In the genomic region with DNA sequence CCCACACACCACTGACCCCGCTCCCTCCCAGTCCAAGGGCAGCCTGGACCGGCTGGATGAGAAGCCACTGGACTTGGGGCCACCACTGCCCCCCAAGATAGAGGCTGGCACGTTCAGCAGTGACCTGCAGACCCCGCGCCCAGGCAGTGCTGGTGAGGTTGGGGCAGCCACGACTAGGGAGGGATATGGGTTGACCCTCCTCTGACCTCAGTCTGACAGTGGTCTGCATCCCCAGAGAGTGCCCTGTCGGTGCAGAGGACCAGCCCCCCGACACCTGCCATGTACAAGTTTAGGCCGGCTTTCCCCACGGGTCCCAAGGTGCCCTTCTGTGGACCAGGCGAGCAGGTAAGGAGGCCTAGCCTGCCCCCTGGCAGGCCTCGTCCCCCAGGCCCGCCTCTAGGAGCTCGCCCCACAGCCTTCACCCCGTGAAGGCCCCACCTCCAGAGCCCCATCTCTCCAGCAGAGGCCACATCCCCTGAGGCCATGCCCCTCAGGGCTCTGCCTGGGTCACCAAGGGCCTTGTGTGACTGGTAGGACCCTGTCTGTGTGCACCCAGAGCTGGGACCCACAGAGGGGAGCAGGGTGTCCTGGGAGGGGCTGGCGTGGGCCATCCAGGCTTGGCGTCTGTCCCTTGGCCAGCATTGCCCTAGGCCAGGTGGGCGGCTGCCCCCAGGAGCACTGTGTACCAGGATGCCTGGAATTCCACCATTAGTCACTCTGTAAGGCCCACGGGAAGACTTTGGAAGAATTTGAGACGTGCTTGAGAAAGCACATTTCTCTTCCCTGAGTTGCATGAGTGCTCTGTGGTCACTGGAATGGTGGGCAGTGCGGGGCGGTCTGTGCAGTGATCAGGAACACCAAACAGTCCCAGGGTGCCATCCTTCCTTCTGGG, we compare ENCODE assay signal across 22 cellular contexts. TPM values are rescaled to one million over a fixed set of nuclear protein-coding genes. Genes with fewer than 3 reads are reported as not detected.
DNase-seq lines count a peak whose midpoint lies in the region; ATAC-seq and TF ChIP-seq lines count a peak whose summit lies in the region.
"Had no signal": no experiment of that assay in that cellular context is flagged by ENCODE, and none has a peak within 500 bp of the region (broad histone marks: within the 10 kb centered on the region; RNA-seq: fewer than 3 reads in every experiment).

No MANE protein-coding gene starts in this region.

- peaks cover 35% of the 10 kb centered on the region for H3K4me1 Mint-ChIP-seq in chondrocyte (ENCODE audit: low read depth)
- peaks cover 0 to 15% of the 10 kb centered on the region in 2 donors for H3K4me1 Mint-ChIP-seq in natural killer cell treated with Interleukin-12 subunit alpha and Interleukin-12 subunit beta and Interleukin-15 and Interleukin-18, amount 100 ng/mL, for 72 hours (ENCODE audit: low read depth in 2 of 2)

- no peak overlapping the region for H2BK15ac ChIP-seq in neuronal stem cell (ENCODE audit: low read length)

- H3K9me3 Mint-ChIP-seq in chondrocyte (ENCODE audit: low read depth), result no peaks in the 10 kb centered on the region
- no peaks in the 10 kb centered on the region for H3K9me3 Mint-ChIP-seq in natural killer cell treated with Interleukin-12 subunit alpha and Interleukin-12 subunit beta and Interleukin-15 and Interleukin-18, amount 100 ng/mL, for 72 hours
- H3K9me3 Mint-ChIP-seq: activated naive CD8-positive, alpha-beta T cell treated with anti-CD3 and anti-CD28 coated beads, Interleukin-2, amount 50 U/mL, for 24 hours; activated T-cell treated with anti-CD3 and anti-CD28 coated beads, Interleukin-2, amount 50 U/mL, for 24 hours; CD8-positive, alpha-beta T cell; stimulated activated effector memory CD8-positive, alpha-beta T cell treated with anti-CD3 and anti-CD28 coated beads, Interleukin-12 subunit alpha, Interleukin-12 subunit beta, amount 100 ng/mL, for 72 hours; T-helper 1 cell treated with Interleukin-12 subunit alpha and Interleukin-12 subunit beta and Interleukin-4 antibody, amounts not matched to agents 30 μg/mL and 1 μg/mL, for 36 hours had no signal

- no peaks in the 10 kb centered on the region for H3K27me3 Mint-ChIP-seq in chondrocyte (ENCODE audit: low read depth)
- no peaks in the 10 kb centered on the region for H3K27me3 Mint-ChIP-seq in natural killer cell treated with Interleukin-12 subunit alpha and Interleukin-12 subunit beta and Interleukin-15 and Interleukin-18, amount 100 ng/mL, for 72 hours
- H3K27me3 Mint-ChIP-seq: activated naive CD8-positive, alpha-beta T cell treated with anti-CD3 and anti-CD28 coated beads, Interleukin-2, amount 50 U/mL, for 24 hours; activated T-cell treated with anti-CD3 and anti-CD28 coated beads, Interleukin-2, amount 50 U/mL, for 24 hours had no signal

- no peak overlapping the region for H3K9ac ChIP-seq in HUES6 (ENCODE audit: low read length)
- peak overlapping the region; percentile 60 for H3K9ac ChIP-seq in neuronal stem cell (ENCODE audit: low read depth, low read length, poor library complexity)

- H3K18ac ChIP-seq in neuronal stem cell (ENCODE audit: low read length), result no peak overlapping the region

- WGBS in neuronal stem cell (ENCODE audit: extremely low coverage in 2 of 2, insufficient read length in 2 of 2, insufficient replicate concordance in 1 of 2), 2 donors, result no CpG with 5 or more reads among the region's 22 CpGs
- 84 to 87% methylated on average over 5 to 12 of the region's 22 CpGs for WGBS in thyroid gland, 2 donors

- no peak overlapping the region for H2AFZ ChIP-seq in neuronal stem cell (ENCODE audit: low read length)

- no peak overlapping the region for H3K4me2 ChIP-seq in neuronal stem cell (ENCODE audit: insufficient read depth, low read length, poor library complexity, severe bottlenecking)

- DNase-seq in AG09319 (ENCODE audit: extremely low read depth, low read depth), result peak; percentile 8
- no peak for DNase-seq in chondrocyte (ENCODE audit: low spot score)
- DNase-seq in neuronal stem cell (ENCODE audit: low spot score), result no peak
- no peak for DNase-seq in CD1c-positive myeloid dendritic cell (ENCODE audit: extremely low spot score)
- no peak for DNase-seq in thyroid gland
- DNase-seq in natural killer cell treated with Interleukin-12 subunit alpha and Interleukin-12 subunit beta and Interleukin-15 and Interleukin-18, amount 100 ng/mL, for 72 hours (ENCODE audit: low spot score), result no peak
- DNase-seq in RKO (ENCODE audit: low spot score), result no peak
- DNase-seq: activated CD4-positive, alpha-beta T cell treated with anti-CD3 and anti-CD28 coated beads for 48 hours; activated naive CD8-positive, alpha-beta T cell treated with anti-CD3 and anti-CD28 coated beads, Interleukin-2, amount 50 U/mL, for 24 hours; activated T-cell treated with anti-CD3 and anti-CD28 coated beads, Interleukin-2, amount 50 U/mL, for 24 hours; CD8-positive, alpha-beta T cell; dermis blood vessel endothelial cell; gastrocnemius medialis; GF-D8; H7; NCI-H1417; NCI-H526 treated with DMSO at 0.1 percent for 48 hours; Peyer's patch; stimulated activated CD4-positive, alpha-beta T cell treated with anti-CD3 and anti-CD28 coated beads, Interleukin-4, amount 100 ng/mL, for 1 hour had no signal

- H3K27me3 ChIP-seq in HUES6 (ENCODE audit: control insufficient read depth, insufficient read depth, low read length), result no peaks in the 10 kb centered on the region
- no peaks in the 10 kb centered on the region for H3K27me3 ChIP-seq in neuronal stem cell (ENCODE audit: control insufficient read depth in 3 of 3, insufficient read depth in 3 of 3, low read depth in 1 of 3, low read length in 3 of 3)
- no peaks in the 10 kb centered on the region for H3K27me3 ChIP-seq in thyroid gland
- H3K27me3 ChIP-seq: gastrocnemius medialis, Peyer's patch had no signal

- peak overlapping the region; percentile 80 for H3K23ac ChIP-seq in neuronal stem cell (ENCODE audit: low read depth, low read length, poor library complexity)

- TF ChIP-seq CTCF in AG09319 (IDR thresholded peaks at IDR 0.05; ENCODE audit: low read depth, low read length), result no peak
- no peak for TF ChIP-seq CTCF in chondrocyte (IDR thresholded peaks at IDR 0.05)
- no peak for TF ChIP-seq CTCF in thyroid gland (IDR thresholded peaks at IDR 0.05)

- peak overlapping the region; percentile 77 for H3K27ac Mint-ChIP-seq in chondrocyte (ENCODE audit: unreplicated experiment)
- H3K27ac Mint-ChIP-seq in natural killer cell treated with Interleukin-12 subunit alpha and Interleukin-12 subunit beta and Interleukin-15 and Interleukin-18, amount 100 ng/mL, for 72 hours, result no peak overlapping the region
- H3K27ac Mint-ChIP-seq: activated naive CD8-positive, alpha-beta T cell treated with anti-CD3 and anti-CD28 coated beads, Interleukin-2, amount 50 U/mL, for 24 hours; activated T-cell treated with anti-CD3 and anti-CD28 coated beads, Interleukin-2, amount 50 U/mL, for 24 hours; CD8-positive, alpha-beta T cell; stimulated activated effector memory CD8-positive, alpha-beta T cell treated with anti-CD3 and anti-CD28 coated beads, Interleukin-12 subunit alpha, Interleukin-12 subunit beta, amount 100 ng/mL, for 72 hours; T-helper 1 cell treated with Interleukin-12 subunit alpha and Interleukin-12 subunit beta and Interleukin-4 antibody, amounts not matched to agents 30 μg/mL and 1 μg/mL, for 36 hours had no signal

- no peaks in the 10 kb centered on the region for H3K4me1 ChIP-seq in HUES6 (ENCODE audit: control insufficient read depth, insufficient read depth, low read length)
- H3K4me1 ChIP-seq in neuronal stem cell (ENCODE audit: control insufficient read depth in 2 of 2, insufficient read depth in 1 of 2, low read depth in 1 of 2, low read length in 2 of 2), result peaks cover 0 to 7% of the 10 kb centered on the region in 2 donors
- H3K4me1 ChIP-seq in thyroid gland, result peaks cover 0 to 18% of the 10 kb centered on the region in 2 donors

- H3K79me1 ChIP-seq in neuronal stem cell (ENCODE audit: low read depth, low read length), result peaks cover 22% of the 10 kb centered on the region

- no peak overlapping the region for H3K4me3 Mint-ChIP-seq in chondrocyte (ENCODE audit: unreplicated experiment)
- no peak overlapping the region for H3K4me3 Mint-ChIP-seq in natural killer cell treated with Interleukin-12 subunit alpha and Interleukin-12 subunit beta and Interleukin-15 and Interleukin-18, amount 100 ng/mL, for 72 hours
- H3K4me3 Mint-ChIP-seq: activated naive CD8-positive, alpha-beta T cell treated with anti-CD3 and anti-CD28 coated beads, Interleukin-2, amount 50 U/mL, for 24 hours; activated T-cell treated with anti-CD3 and anti-CD28 coated beads, Interleukin-2, amount 50 U/mL, for 24 hours; CD8-positive, alpha-beta T cell; stimulated activated effector memory CD8-positive, alpha-beta T cell treated with anti-CD3 and anti-CD28 coated beads, Interleukin-12 subunit alpha, Interleukin-12 subunit beta, amount 100 ng/mL, for 72 hours; T-helper 1 cell treated with Interleukin-12 subunit alpha and Interleukin-12 subunit beta and Interleukin-4 antibody, amounts not matched to agents 30 μg/mL and 1 μg/mL, for 36 hours had no signal

- H3K9me3 ChIP-seq in HUES6 (ENCODE audit: control insufficient read depth, insufficient read depth, low read depth, low read length) (no peaks in the 10 kb centered on the region), neuronal stem cell (replicated peaks in 1 of 2; ENCODE audit: control insufficient read depth in 2 of 2, insufficient read depth in 1 of 2, low read depth in 1 of 2, low read length in 2 of 2) (no peaks in the 10 kb centered on the region), thyroid gland (no peaks in the 10 kb centered on the region)
- H3K9me3 ChIP-seq: gastrocnemius medialis, Peyer's patch had no signal

- no peak overlapping the region for H3K4me3 ChIP-seq in HUES6 (ENCODE audit: low read depth, low read length)
- no peak overlapping the region for H3K4me3 ChIP-seq in neuronal stem cell (ENCODE audit: low read length in 2 of 2)
- no peak overlapping the region for H3K4me3 ChIP-seq in thyroid gland (replicated peaks in 1 of 3)
- H3K4me3 ChIP-seq: gastrocnemius medialis, Peyer's patch had no signal

- H2AK5ac ChIP-seq in neuronal stem cell (ENCODE audit: low read depth, low read length), result no peak overlapping the region

- H3K36me3 ChIP-seq in HUES6 (ENCODE audit: control insufficient read depth, insufficient read depth, low read length), result peaks cover 14% of the 10 kb centered on the region
- peaks cover 6 to 10% of the 10 kb centered on the region in 2 donors for H3K36me3 ChIP-seq in neuronal stem cell (replicated peaks in 1 of 2; ENCODE audit: control insufficient read depth in 2 of 2, insufficient read depth in 2 of 2, low read length in 2 of 2)
- H3K36me3 ChIP-seq in thyroid gland, result peaks cover 0 to 5% of the 10 kb centered on the region in 2 donors

- H2BK5ac ChIP-seq in neuronal stem cell (ENCODE audit: low read length), result peak overlapping the region; percentile 24

- peaks cover 1% of the 10 kb centered on the region for H3K36me3 Mint-ChIP-seq in chondrocyte (ENCODE audit: low read depth)
- H3K36me3 Mint-ChIP-seq in natural killer cell treated with Interleukin-12 subunit alpha and Interleukin-12 subunit beta and Interleukin-15 and Interleukin-18, amount 100 ng/mL, for 72 hours, result no peaks in the 10 kb centered on the region

- TF ChIP-seq POLR2A in thyroid gland (IDR thresholded peaks at IDR 0.05), result no peak

- no peak overlapping the region for H2BK12ac ChIP-seq in neuronal stem cell (ENCODE audit: low read length)

- H4K8ac ChIP-seq in neuronal stem cell (ENCODE audit: low read depth, low read length), result no peak overlapping the region

- H4K91ac ChIP-seq in neuronal stem cell (ENCODE audit: low read depth, low read length, poor library complexity), result no peak overlapping the region

- ATAC-seq in natural killer cell treated with Interleukin-12 subunit alpha and Interleukin-12 subunit beta and Interleukin-15 and Interleukin-18, amount 100 ng/mL, for 72 hours, result no peak
- ATAC-seq: activated naive CD8-positive, alpha-beta T cell treated with anti-CD3 and anti-CD28 coated beads, Interleukin-2, amount 50 U/mL, for 24 hours; CD8-positive, alpha-beta T cell; gastrocnemius medialis; stimulated activated effector memory CD8-positive, alpha-beta T cell treated with anti-CD3 and anti-CD28 coated beads, Interleukin-12 subunit alpha, Interleukin-12 subunit beta, amount 100 ng/mL, for 72 hours had no signal

- peak overlapping the region; percentile 33; the same call in 1 of the 2 replicates for H3K27ac ChIP-seq in HUES6 (ENCODE audit: low read depth, low read length)
- no peak overlapping the region for H3K27ac ChIP-seq in neuronal stem cell (replicated peaks; ENCODE audit: low read length)
- H3K27ac ChIP-seq in thyroid gland, result no peak overlapping the region
- H3K27ac ChIP-seq: gastrocnemius medialis, Peyer's patch had no signal

- H3K4ac ChIP-seq in neuronal stem cell (ENCODE audit: low read length), result no peak overlapping the region

- H2BK120ac ChIP-seq in neuronal stem cell (ENCODE audit: low read depth, low read length), result no peak overlapping the region

- intact Hi-C loops in thyroid gland (cut with DNase I), result no loop called here

- peak overlapping the region; percentile 71 for H3K14ac ChIP-seq in neuronal stem cell (ENCODE audit: low read length)

RNA-seq across cellular contexts. Expression of a gene that starts 9.4 kb away (rescaled TPM):
- 0.36 to 5.4 TPM (median 5.3 TPM) in 3 replicates for total RNA-seq in chondrocyte
- not detected for polyA plus RNA-seq in neuronal stem cell (2013, experiment 1 of 2)
- polyA plus RNA-seq in neuronal stem cell (2013, experiment 2 of 2), result not detected
- total RNA-seq in thyroid gland, result 1 to 10 TPM in 1 of 4 donors, under 1 TPM in 1, not detected in 2; 0.39 to 2.1 TPM
- under 1 TPM in 1 of 2 donors, not detected in 1; 0.36 TPM for total RNA-seq in natural killer cell treated with Interleukin-12 subunit alpha and Interleukin-12 subunit beta and Interleukin-15 and Interleukin-18, amount 100 ng/mL, for 72 hours
- total RNA-seq: CD8-positive, alpha-beta T cell; H7 had no signal

RNA-seq across cellular contexts. Expression of a gene that starts 9.8 kb away (rescaled TPM):
- total RNA-seq in chondrocyte, result 94.2 to 100 TPM (median 95.2 TPM) in 3 replicates
- 44.3 TPM for polyA plus RNA-seq in neuronal stem cell (2013, experiment 1 of 2)
- 42.8 TPM for polyA plus RNA-seq in neuronal stem cell (2013, experiment 2 of 2)
- total RNA-seq in thyroid gland, result 10 to 100 TPM; 13.4 to 22.4 (median 18.9) TPM
- total RNA-seq in natural killer cell treated with Interleukin-12 subunit alpha and Interleukin-12 subunit beta and Interleukin-15 and Interleukin-18, amount 100 ng/mL, for 72 hours, result 100 to 1,000 TPM in 1 of 2 donors, 10 to 100 TPM in 1; 53.9 to 124 TPM

RNA-seq across cellular contexts. Expression of a gene that starts 24.4 kb away (rescaled TPM):
- total RNA-seq in chondrocyte (45.8 to 66.1 TPM (median 49.3 TPM) in 3 replicates), thyroid gland (10 to 100 TPM; 36.9 to 65.5 (median 53.3) TPM)
- 21.2 TPM for polyA plus RNA-seq in neuronal stem cell (2013, experiment 1 of 2)
- polyA plus RNA-seq in neuronal stem cell (2013, experiment 2 of 2), result 21.9 TPM
- 100 to 1,000 TPM; 107 to 166 TPM for total RNA-seq in natural killer cell treated with Interleukin-12 subunit alpha and Interleukin-12 subunit beta and Interleukin-15 and Interleukin-18, amount 100 ng/mL, for 72 hours

RNA-seq across cellular contexts. Expression of a gene that starts 25.5 kb away (rescaled TPM):
- total RNA-seq in chondrocyte (79.5 to 122 TPM (median 82.1 TPM) in 3 replicates), thyroid gland (100 to 1,000 TPM; 125 to 232 (median 173) TPM)
- polyA plus RNA-seq in neuronal stem cell (2013, experiment 1 of 2), result 496 TPM
- polyA plus RNA-seq in neuronal stem cell (2013, experiment 2 of 2), result 494 TPM
- total RNA-seq in natural killer cell treated with Interleukin-12 subunit alpha and Interleukin-12 subunit beta and Interleukin-15 and Interleukin-18, amount 100 ng/mL, for 72 hours, result 100 to 1,000 TPM; 236 to 499 TPM
